In the genomic region with DNA sequence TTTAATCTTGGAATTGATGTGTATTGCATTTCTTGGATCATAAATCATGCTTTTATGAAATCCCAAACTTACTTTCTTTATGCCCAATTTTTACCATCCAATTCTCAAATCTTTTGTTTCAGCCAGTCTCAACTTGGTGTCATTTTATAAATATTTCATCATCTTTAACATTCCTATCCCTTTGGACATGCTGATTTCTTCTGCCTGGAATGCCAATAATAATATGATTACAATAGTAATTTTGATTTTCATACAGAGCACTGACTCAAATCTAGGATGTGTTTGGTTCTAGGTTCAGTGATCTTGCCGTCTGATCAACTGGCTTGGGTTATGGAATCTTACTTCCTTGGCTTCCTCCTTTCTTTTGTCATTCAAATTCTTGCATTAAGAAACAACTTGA, we compare ENCODE assay signal across 23 cellular contexts. TPM values are rescaled to one million over a fixed set of nuclear protein-coding genes. Genes with fewer than 3 reads are reported as not detected.
DNase-seq lines count a peak whose midpoint lies in the region; ATAC-seq and TF ChIP-seq lines count a peak whose summit lies in the region.
"Had no signal": no experiment of that assay in that cellular context is flagged by ENCODE, and none has a peak within 500 bp of the region (broad histone marks: within the 10 kb centered on the region; RNA-seq: fewer than 3 reads in every experiment).

No MANE protein-coding gene starts in this region.

- H3K36me3 Mint-ChIP-seq in glutamatergic neuron (ENCODE audit: unreplicated experiment) = no peaks in the 10 kb centered on the region
- H3K36me3 Mint-ChIP-seq in activated T-helper 2 cell treated with anti-CD3 and anti-CD28 coated beads, Interferon-gamma antibody, Interleukin-2, Interleukin-4, amounts not matched to agents 10 μg/mL and 5 μg/mL and 100 μg/mL, durations not matched to agents 14 hours and 24 hours and 36 hours (ENCODE audit: low read depth) = peaks cover 11% of the 10 kb centered on the region

- peak overlapping the region; percentile 54 for H3K27ac ChIP-seq in ACC112 (ENCODE audit: low read depth, low read length)
- H3K27ac ChIP-seq: 22Rv1, left lung, right lobe of liver, suprapubic skin had no signal

- H3K9me3 Mint-ChIP-seq in glutamatergic neuron (ENCODE audit: unreplicated experiment) = no peaks in the 10 kb centered on the region
- H3K9me3 Mint-ChIP-seq in activated T-helper 2 cell treated with anti-CD3 and anti-CD28 coated beads, Interferon-gamma antibody, Interleukin-2, Interleukin-4, amounts not matched to agents 10 μg/mL and 5 μg/mL and 100 μg/mL, durations not matched to agents 14 hours and 24 hours and 36 hours = no peaks in the 10 kb centered on the region
- H3K9me3 Mint-ChIP-seq: brain, CD14-positive monocyte had no signal

- no peak overlapping the region for H2AFZ ChIP-seq in ACC112 (ENCODE audit: low read length, unreplicated experiment)

- H3K79me2 ChIP-seq in ACC112 (ENCODE audit: control insufficient read depth, insufficient read depth, low read length, unreplicated experiment) = peaks cover 33% of the 10 kb centered on the region

- H3K4me3 ChIP-seq in ACC112 (ENCODE audit: low read depth, low read length) (no peak overlapping the region; the same call in 1 of the 2 replicates), astrocyte of the spinal cord (ENCODE audit: low read depth, low read length) (no peak overlapping the region)
- H3K4me3 ChIP-seq: HAP-1, left lung, right lobe of liver, suprapubic skin had no signal

- H3K36me3 ChIP-seq in ACC112 (ENCODE audit: insufficient read depth, low read length) = peaks cover 5% of the 10 kb centered on the region; the same call in 1 of the 2 replicates
- H3K36me3 ChIP-seq: left lung, right lobe of liver had no signal

- intact Hi-C loops in Right ventricle myocardium inferior (cut with DNase I) = no loop called here
- intact Hi-C loops in activated T-helper 2 cell treated with anti-CD3 and anti-CD28 coated beads, Interferon-gamma antibody, Interleukin-2, Interleukin-4, amounts not matched to agents 10 μg/mL and 5 μg/mL and 100 μg/mL, durations not matched to agents 14 hours and 24 hours and 36 hours (cut with micrococcal nuclease) = no loop called here

- no peak overlapping the region for H3K4me3 Mint-ChIP-seq in glutamatergic neuron (ENCODE audit: unreplicated experiment)
- no peak overlapping the region for H3K4me3 Mint-ChIP-seq in activated T-helper 2 cell treated with anti-CD3 and anti-CD28 coated beads, Interferon-gamma antibody, Interleukin-2, Interleukin-4, amounts not matched to agents 10 μg/mL and 5 μg/mL and 100 μg/mL, durations not matched to agents 14 hours and 24 hours and 36 hours (ENCODE audit: low read depth)
- H3K4me3 Mint-ChIP-seq: brain, CD14-positive monocyte, T-helper 17 cell had no signal

- H3K27me3 ChIP-seq in ACC112 (ENCODE audit: insufficient read depth, low read length) = no peaks in the 10 kb centered on the region
- H3K27me3 ChIP-seq: left lung, right lobe of liver, suprapubic skin had no signal

- ATAC-seq in GM18867 (IDR thresholded peaks at IDR 0.05; ENCODE audit: unreplicated experiment) = no peak
- ATAC-seq in GM19397 (IDR thresholded peaks at IDR 0.05; ENCODE audit: unreplicated experiment) = no peak
- no peak for ATAC-seq in Right ventricle myocardium inferior
- ATAC-seq: right lobe of liver, SK-N-SH treated with all-trans-retinoic acid at 6 μM for 48 hours, T-helper 17 cell had no signal

- H3K4me1 ChIP-seq in ACC112 (ENCODE audit: control insufficient read depth, insufficient read depth, low read length, unreplicated experiment) = peaks cover 32% of the 10 kb centered on the region
- H3K4me1 ChIP-seq: left lung, right lobe of liver, suprapubic skin had no signal

- DNase-seq in HS-27A (ENCODE audit: low read depth) (peak; percentile 27), astrocyte of the spinal cord (ENCODE audit: low read depth, low spot score) (peak; percentile 13), glutamatergic neuron (no peak), Right ventricle myocardium inferior (ENCODE audit: missing footprints) (no peak)
- no peak for DNase-seq in activated T-helper 2 cell treated with anti-CD3 and anti-CD28 coated beads, Interferon-gamma antibody, Interleukin-2, Interleukin-4, amounts not matched to agents 10 μg/mL and 5 μg/mL and 100 μg/mL, durations not matched to agents 14 hours and 24 hours and 36 hours (ENCODE audit: low spot score)
- DNase-seq: activated T-cell treated with anti-CD3 and anti-CD28 coated beads, Interleukin-2, amount 50 U/mL, for 1 hour; Karpas-422; left lung; mesenchymal stem cell; NCI-H146; right lobe of liver; stimulated activated CD4-positive, alpha-beta T cell treated with anti-CD3 and anti-CD28 coated beads, Interleukin-15, amount 100 ng/mL, for 24 hours; stimulated activated naive CD4-positive, alpha-beta T cell; T-helper 17 cell had no signal

- H3K4me1 Mint-ChIP-seq in glutamatergic neuron (ENCODE audit: low read depth, unreplicated experiment) = peaks cover 25% of the 10 kb centered on the region
- peaks cover 2% of the 10 kb centered on the region for H3K4me1 Mint-ChIP-seq in activated T-helper 2 cell treated with anti-CD3 and anti-CD28 coated beads, Interferon-gamma antibody, Interleukin-2, Interleukin-4, amounts not matched to agents 10 μg/mL and 5 μg/mL and 100 μg/mL, durations not matched to agents 14 hours and 24 hours and 36 hours (ENCODE audit: low read depth)
- H3K4me1 Mint-ChIP-seq: CD14-positive monocyte had no signal

- in situ Hi-C loops in astrocyte of the spinal cord (cut with HindIII; ENCODE audit: low sequenced_read_pairs) = no loop called here

- no peaks in the 10 kb centered on the region for H3K27me3 Mint-ChIP-seq in glutamatergic neuron (ENCODE audit: unreplicated experiment)
- H3K27me3 Mint-ChIP-seq in activated T-helper 2 cell treated with anti-CD3 and anti-CD28 coated beads, Interferon-gamma antibody, Interleukin-2, Interleukin-4, amounts not matched to agents 10 μg/mL and 5 μg/mL and 100 μg/mL, durations not matched to agents 14 hours and 24 hours and 36 hours (ENCODE audit: low read depth) = no peaks in the 10 kb centered on the region
- H3K27me3 Mint-ChIP-seq: brain, T-helper 17 cell had no signal

- no peak for TF ChIP-seq CTCF in astrocyte of the spinal cord (IDR thresholded peaks at IDR 0.05; ENCODE audit: low read depth, low read length)
- TF ChIP-seq CTCF in glutamatergic neuron (IDR thresholded peaks at IDR 0.05; ENCODE audit: partially characterized antibody, unreplicated experiment) = no peak

- peak overlapping the region; percentile 83 for H3K27ac Mint-ChIP-seq in glutamatergic neuron (ENCODE audit: unreplicated experiment)
- H3K27ac Mint-ChIP-seq in activated T-helper 2 cell treated with anti-CD3 and anti-CD28 coated beads, Interferon-gamma antibody, Interleukin-2, Interleukin-4, amounts not matched to agents 10 μg/mL and 5 μg/mL and 100 μg/mL, durations not matched to agents 14 hours and 24 hours and 36 hours = no peak overlapping the region
- H3K27ac Mint-ChIP-seq: CD14-positive monocyte had no signal

RNA-seq across cellular contexts. Expression of gene RRP15, which starts 12.8 kb away (rescaled TPM):
- total RNA-seq in glutamatergic neuron (ENCODE audit: unreplicated experiment) (18.0 TPM), Right ventricle myocardium inferior (21.9 TPM)
- 32.9 and 34.6 TPM in 2 replicates for total RNA-seq in activated T-helper 2 cell treated with anti-CD3 and anti-CD28 coated beads, Interferon-gamma antibody, Interleukin-2, Interleukin-4, amounts not matched to agents 10 μg/mL and 5 μg/mL and 100 μg/mL, durations not matched to agents 14 hours and 24 hours and 36 hours

RNA-seq across cellular contexts. Expression of gene TGFB2, which starts 47.3 kb away (rescaled TPM):
- 2.0 TPM for total RNA-seq in glutamatergic neuron (ENCODE audit: unreplicated experiment)
- 1.6 TPM for total RNA-seq in Right ventricle myocardium inferior
- total RNA-seq in activated T-helper 2 cell treated with anti-CD3 and anti-CD28 coated beads, Interferon-gamma antibody, Interleukin-2, Interleukin-4, amounts not matched to agents 10 μg/mL and 5 μg/mL and 100 μg/mL, durations not matched to agents 14 hours and 24 hours and 36 hours = 0.05 TPM in 1 of 2 replicates, not detected in the other

Comparison
In these comparisons a context has a peak if more than half of its experiments do, and no peak if none do; other contexts are left out.
1. DNase-seq: peak in HS-27A (single experiment) and astrocyte of the spinal cord (single experiment); none in glutamatergic neuron (single experiment), Right ventricle myocardium inferior (single experiment) and activated T-helper 2 cell treated with anti-CD3 and anti-CD28 coated beads, Interferon-gamma antibody, Interleukin-2, Interleukin-4, amounts not matched to agents 10 μg/mL and 5 μg/mL and 100 μg/mL, durations not matched to agents 14 hours and 24 hours and 36 hours (single experiment).